Comparison of ENCODE assay signal across 29 cellular contexts in the genomic region with DNA sequence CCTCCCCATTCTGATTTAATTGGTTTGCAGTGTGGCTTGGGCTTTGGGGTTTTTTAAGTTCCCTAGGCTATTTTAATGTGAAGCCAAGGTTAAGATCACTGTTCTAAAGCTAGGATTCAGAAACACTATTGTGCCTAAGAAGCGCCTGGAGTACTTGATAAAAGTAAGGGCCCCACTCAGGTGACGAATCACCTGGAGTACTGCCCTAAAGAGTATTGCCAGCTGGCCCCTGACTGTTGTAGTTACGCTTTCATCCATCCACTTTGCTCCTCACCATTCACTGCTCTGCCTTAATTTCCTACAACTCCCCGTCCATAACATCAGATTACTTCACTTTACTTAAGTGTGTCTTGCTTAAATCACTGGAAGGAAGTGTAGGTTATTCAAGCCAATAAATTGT.
"Had no signal": no experiment of that assay in that cellular context is flagged by ENCODE, and none has a peak within 500 bp of the region (broad histone marks: within the 10 kb centered on the region; RNA-seq: fewer than 3 reads in every experiment).

No MANE protein-coding gene starts in this region.

- ATAC-seq: effector memory CD8-positive, alpha-beta T cell; left lobe of liver; mucosa of descending colon; natural killer cell treated with Interleukin-12 subunit alpha and Interleukin-12 subunit beta and Interleukin-15 and Interleukin-18, amount 100 ng/mL, for 72 hours; sciatic nerve; stimulated activated naive CD8-positive, alpha-beta T cell treated with anti-CD3 and anti-CD28 coated beads, Interleukin-15, amount 100 ng/mL, for 72 hours had no signal

- H3K9me3 ChIP-seq: esophagus squamous epithelium, mucosa of descending colon, suprapubic skin, vagina had no signal

- H3K36me3 Mint-ChIP-seq: mesothelial cell of epicardium; naive B cell; natural killer cell treated with Interleukin-12 subunit alpha and Interleukin-12 subunit beta and Interleukin-15 and Interleukin-18, amount 100 ng/mL, for 72 hours; neural progenitor cell had no signal

- H3K9me3 Mint-ChIP-seq: effector memory CD8-positive, alpha-beta T cell; mesothelial cell of epicardium; natural killer cell treated with Interleukin-12 subunit alpha and Interleukin-12 subunit beta and Interleukin-15 and Interleukin-18, amount 100 ng/mL, for 72 hours; neural progenitor cell; stimulated activated naive CD8-positive, alpha-beta T cell treated with anti-CD3 and anti-CD28 coated beads, Interleukin-15, amount 100 ng/mL, for 72 hours had no signal

- H3K4me1 ChIP-seq: neural progenitor cell, parathyroid adenoma, vagina had no signal

- H3K27ac Mint-ChIP-seq: effector memory CD8-positive, alpha-beta T cell; mesothelial cell of epicardium; natural killer cell treated with Interleukin-12 subunit alpha and Interleukin-12 subunit beta and Interleukin-15 and Interleukin-18, amount 100 ng/mL, for 72 hours; neural progenitor cell; progenitor cell of endocrine pancreas; stimulated activated naive CD8-positive, alpha-beta T cell treated with anti-CD3 and anti-CD28 coated beads, Interleukin-15, amount 100 ng/mL, for 72 hours had no signal

- H3K36me3 ChIP-seq: neural progenitor cell, suprapubic skin, vagina had no signal

- H3K4me3 ChIP-seq: coronary artery, esophagus squamous epithelium, mucosa of descending colon, neural progenitor cell, smooth muscle cell, suprapubic skin, vagina had no signal

- H3K27me3 Mint-ChIP-seq: effector memory CD8-positive, alpha-beta T cell; naive B cell; natural killer cell treated with Interleukin-12 subunit alpha and Interleukin-12 subunit beta and Interleukin-15 and Interleukin-18, amount 100 ng/mL, for 72 hours; progenitor cell of endocrine pancreas; stimulated activated naive CD8-positive, alpha-beta T cell treated with anti-CD3 and anti-CD28 coated beads, Interleukin-15, amount 100 ng/mL, for 72 hours had no signal

- H2AFZ ChIP-seq: neural progenitor cell, parathyroid adenoma had no signal

- DNase-seq: dermis blood vessel endothelial cell; effector memory CD8-positive, alpha-beta T cell; erythroblast; esophagus squamous epithelium; foreskin melanocyte; hypothalamus; mesenchymal stem cell; mucosa of descending colon; naive B cell; stimulated activated CD4-positive, alpha-beta T cell treated with anti-CD3 and anti-CD28 coated beads, Interleukin-12 subunit alpha, Interleukin-12 subunit beta, amount 100 ng/mL, for 4 hours; stimulated activated CD4-positive, alpha-beta T cell treated with anti-CD3 and anti-CD28 coated beads, Interleukin-1b, Interleukin-23, amount 100 ng/mL, for 48 hours; stimulated activated CD4-positive, alpha-beta T cell treated with anti-CD3 and anti-CD28 coated beads, Interleukin-4, amount 100 ng/mL, for 1 hour; stimulated activated CD8-positive, alpha-beta memory T cell treated with anti-CD3 and anti-CD28 coated beads, Interleukin-4, amount 100 ng/mL, for 48 hours; stimulated activated naive CD4-positive, alpha-beta T cell; stimulated activated naive CD8-positive, alpha-beta T cell treated with anti-CD3 and anti-CD28 coated beads, Interleukin-15, amount 100 ng/mL, for 72 hours; trophoblast cell had no signal

- H3K27ac ChIP-seq: coronary artery, esophagus squamous epithelium, neural progenitor cell, parathyroid adenoma, suprapubic skin, vagina had no signal

- H3K4me2 ChIP-seq: neural progenitor cell, smooth muscle cell had no signal

- FAIRE-seq: endometrium, keratinocyte had no signal

- H3K9ac ChIP-seq: neural progenitor cell, parathyroid adenoma had no signal

- H3K4me3 Mint-ChIP-seq: effector memory CD8-positive, alpha-beta T cell; mesothelial cell of epicardium; natural killer cell treated with Interleukin-12 subunit alpha and Interleukin-12 subunit beta and Interleukin-15 and Interleukin-18, amount 100 ng/mL, for 72 hours; neural progenitor cell; stimulated activated naive CD8-positive, alpha-beta T cell treated with anti-CD3 and anti-CD28 coated beads, Interleukin-15, amount 100 ng/mL, for 72 hours had no signal

- H3K27me3 ChIP-seq: esophagus squamous epithelium, neural progenitor cell, suprapubic skin, vagina had no signal
